In the genomic region with DNA sequence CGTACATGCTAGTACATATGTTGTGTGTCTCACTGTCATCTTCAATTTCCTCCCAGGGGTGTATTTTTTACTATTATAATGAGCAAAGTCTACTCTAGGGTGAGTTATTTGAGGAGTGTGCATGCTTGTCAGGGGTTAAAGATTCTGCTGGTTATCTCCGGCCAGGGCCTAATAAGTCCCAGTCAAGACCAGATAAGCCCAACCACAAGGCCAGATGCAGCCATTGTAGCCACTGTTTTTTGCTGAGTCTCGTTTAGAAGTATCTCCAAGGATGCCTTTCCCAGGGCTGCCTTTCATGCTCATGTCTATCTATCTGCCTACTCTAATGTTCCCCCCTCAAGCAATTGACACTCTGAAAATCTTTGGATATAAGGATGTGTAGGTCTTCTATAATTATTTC, we compare ENCODE assay signal across 26 cellular contexts.
"Had no signal": no experiment of that assay in that cellular context is flagged by ENCODE, and none has a peak within 500 bp of the region (broad histone marks: within the 10 kb centered on the region; RNA-seq: fewer than 3 reads in every experiment).

No MANE protein-coding gene starts in this region.

- H2AFZ ChIP-seq: neural progenitor cell, parathyroid adenoma had no signal

- H3K27ac ChIP-seq: neural progenitor cell, ovary, parathyroid adenoma, psoas muscle, right lobe of liver, sigmoid colon, stomach, thoracic aorta, thyroid gland, tibial nerve, upper lobe of left lung, vagina had no signal

- H3K79me2 ChIP-seq: parathyroid adenoma had no signal

- DNase-seq: natural killer cell; occipital lobe; ovary; posterior cingulate gyrus; psoas muscle; right cardiac atrium; right lobe of liver; sigmoid colon; small intestine; stimulated activated CD4-positive, alpha-beta T cell treated with anti-CD3 and anti-CD28 coated beads, Interleukin-15, amount 100 ng/mL, for 24 hours; stimulated activated CD4-positive, alpha-beta T cell treated with anti-CD3 and anti-CD28 coated beads, Interleukin-2, amount 100 ng/mL, for 24 hours; stimulated activated CD4-positive, alpha-beta T cell treated with anti-CD3 and anti-CD28 coated beads, Interleukin-2, amount 100 ng/mL, for 48 hours; stimulated activated CD4-positive, alpha-beta T cell treated with anti-CD3 and anti-CD28 coated beads, Interleukin-4, amount 100 ng/mL, for 24 hours; stimulated activated naive B cell treated with anti-CD40 and anti-IgM and Interleukin-4, amounts not matched to agents 10 μg/mL and 1 μg/mL and 100 μg/mL, for 72 hours; stimulated activated naive CD4-positive, alpha-beta T cell treated with Interleukin-2 at 50 U/mL for 16 hours; stomach; thyroid gland; trophoblast cell; upper lobe of left lung had no signal

- H3K9ac ChIP-seq: neural progenitor cell, parathyroid adenoma had no signal

- ATAC-seq: natural killer cell; psoas muscle; right cardiac atrium; right lobe of liver; stimulated activated effector memory CD8-positive, alpha-beta T cell treated with anti-CD3 and anti-CD28 coated beads, Interleukin-12 subunit alpha, Interleukin-12 subunit beta, amount 100 ng/mL, for 72 hours; stimulated activated naive B cell treated with anti-CD40 and anti-IgM and Interleukin-4, amounts not matched to agents 10 μg/mL and 1 μg/mL and 100 μg/mL, for 72 hours had no signal

- H3K4me1 ChIP-seq: neural progenitor cell, parathyroid adenoma, psoas muscle, sigmoid colon, stomach, thyroid gland, tibial nerve, upper lobe of left lung, vagina had no signal

- H3K36me3 ChIP-seq: ovary, right lobe of liver, sigmoid colon, stomach, thoracic aorta, thyroid gland, tibial nerve, upper lobe of left lung, vagina had no signal

- H3K9me3 ChIP-seq: ovary, psoas muscle, right lobe of liver, sigmoid colon, thoracic aorta, thyroid gland, tibial nerve, upper lobe of left lung, vagina had no signal

- H3K27me3 ChIP-seq: neural progenitor cell, ovary, right lobe of liver, sigmoid colon, stomach, thyroid gland, tibial nerve, upper lobe of left lung, vagina had no signal

- FAIRE-seq: small intestine, urothelium cell line had no signal

- H3K4me3 ChIP-seq: neural progenitor cell, ovary, psoas muscle, right lobe of liver, sigmoid colon, stomach, thoracic aorta, thyroid gland, tibial nerve, upper lobe of left lung, vagina had no signal

- H3K4me2 ChIP-seq: neural progenitor cell had no signal
